In the genomic region with DNA sequence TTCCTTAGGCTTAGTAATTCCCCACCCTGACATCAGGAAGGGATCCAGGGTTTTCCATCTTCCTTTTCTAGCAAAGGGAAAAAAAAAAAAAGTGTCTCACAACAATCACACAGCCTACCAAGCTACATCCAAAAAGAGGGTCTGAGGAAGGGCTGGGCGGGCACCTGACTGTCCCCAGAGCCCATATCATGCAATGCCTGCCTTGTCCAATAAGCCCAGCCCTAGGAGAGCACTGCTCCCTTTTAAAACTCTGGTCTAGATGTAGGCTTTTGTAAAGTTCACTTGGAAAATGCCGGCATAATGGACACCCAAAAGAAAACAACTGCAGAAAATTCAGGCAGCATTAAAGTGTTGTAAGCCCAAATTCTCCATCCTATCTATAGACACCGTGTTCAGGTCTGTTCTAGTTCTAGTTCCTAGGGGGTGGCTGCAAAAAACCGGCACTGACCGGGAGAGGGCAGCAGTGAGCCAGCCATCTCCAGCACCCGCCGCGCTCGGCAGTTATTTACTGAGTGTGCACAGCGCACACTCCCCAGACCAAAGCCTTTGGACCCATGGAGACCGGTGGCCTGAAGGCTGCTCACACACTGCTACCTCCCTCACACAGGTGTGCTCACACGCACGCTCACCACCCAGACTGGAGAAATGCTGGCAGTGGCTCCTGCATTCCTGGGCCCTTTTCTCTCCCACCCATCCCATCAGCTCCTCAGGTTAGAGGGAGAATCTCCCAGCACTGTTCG, we compare ENCODE assay signal across 8 cellular contexts. TPM values are rescaled to one million over a fixed set of nuclear protein-coding genes. Genes with fewer than 3 reads are reported as not detected.
A peak's percentile ranks its signal among the peaks of the same experiment; 100 is the strongest.
DNase-seq lines count a peak whose midpoint lies in the region; ATAC-seq and TF ChIP-seq lines count a peak whose summit lies in the region.

No MANE protein-coding gene starts in this region.

- POLR2A ChIA-PET in naive thymus-derived CD4-positive, alpha-beta T cell (lab: Charles Lee) = no interaction called here

- H3K27ac ChIP-seq in C4-2B = no peak overlapping the region
- peak overlapping the region; percentile 59 for H3K27ac ChIP-seq in HUES48 (ENCODE audit: low read depth, low read length)
- no peak overlapping the region for H3K27ac ChIP-seq in naive thymus-derived CD4-positive, alpha-beta T cell (ENCODE audit: low read depth, low read length)

- no peak overlapping the region for H3K9ac ChIP-seq in HUES48 (ENCODE audit: low read depth, low read length)

- peak; percentile 80 for DNase-seq in OCI-M1 (lab: John Stamatoyannopoulos, UW)
- peak; percentile 78 for DNase-seq in activated T-cell treated with anti-CD3 and anti-CD28 coated beads for 1 hour (ENCODE audit: low read depth)
- peak; percentile 52 to 79 (median 75) for DNase-seq in naive thymus-derived CD4-positive, alpha-beta T cell
- peak; percentile 55 to 60 for DNase-seq in stimulated activated CD8-positive, alpha-beta memory T cell treated with anti-CD3 and anti-CD28 coated beads, Interleukin-7, amount 100 ng/mL, for 4 hours (ENCODE audit: low read depth in 2 of 2)

- peaks cover 9 to 35% (median 25%) of the 10 kb centered on the region in 7 donors for H3K4me1 Mint-ChIP-seq in naive thymus-derived CD4-positive, alpha-beta T cell

- no peaks in the 10 kb centered on the region for H3K36me3 Mint-ChIP-seq in naive thymus-derived CD4-positive, alpha-beta T cell

- H3K27ac Mint-ChIP-seq in naive thymus-derived CD4-positive, alpha-beta T cell = peak overlapping the region in 1 of 9 donors; percentile 46

- intact Hi-C loops in naive thymus-derived CD4-positive, alpha-beta T cell (cut with micrococcal nuclease) = loop anchor here in 1 of 2 donors (1.0 kb wide), 1 partner anchor 147 kb away; no protein-coding TSS in a partner anchor

- H3K9me3 ChIP-seq in HUES48 (ENCODE audit: control insufficient read depth, insufficient read depth, low read length) = no peaks in the 10 kb centered on the region
- H3K9me3 ChIP-seq in naive thymus-derived CD4-positive, alpha-beta T cell (ENCODE audit: control insufficient read depth in 2 of 3, low read length in 3 of 3) = no peaks in the 10 kb centered on the region

- H3K9me3 Mint-ChIP-seq in naive thymus-derived CD4-positive, alpha-beta T cell = peaks cover 0 to 3% (median 0%) of the 10 kb centered on the region in 11 donors

- peaks cover 8% of the 10 kb centered on the region; the same call in 1 of the 2 replicates for H3K4me1 ChIP-seq in HUES48 (ENCODE audit: control insufficient read depth, insufficient read depth, low read length)
- H3K4me1 ChIP-seq in naive thymus-derived CD4-positive, alpha-beta T cell (ENCODE audit: control insufficient read depth in 2 of 2, insufficient read depth in 2 of 2, low read length in 2 of 2) = peaks cover 4 to 8% of the 10 kb centered on the region in 2 donors

- CTCF ChIA-PET in naive thymus-derived CD4-positive, alpha-beta T cell (lab: Charles Lee) = interaction anchor here (0.7 to 1.4 kb wide), 6 partner anchors 8 to 611 kb away, joined by 3 to 7 read pairs (median 4); no protein-coding TSS in a partner anchor

- H3K27me3 Mint-ChIP-seq in naive thymus-derived CD4-positive, alpha-beta T cell = peaks cover 0 to 21% (median 7%) of the 10 kb centered on the region in 5 donors

- ATAC-seq in GM19351 (IDR thresholded peaks at IDR 0.05; ENCODE audit: unreplicated experiment) (peak; percentile 80), esophagus mucosa (peak; percentile 82)
- peak; percentile 91 for ATAC-seq in naive thymus-derived CD4-positive, alpha-beta T cell

- no peak overlapping the region for H3K4me3 ChIP-seq in HUES48 (ENCODE audit: low read depth, low read length)
- H3K4me3 ChIP-seq in naive thymus-derived CD4-positive, alpha-beta T cell (ENCODE audit: low read length) = no peak overlapping the region

- TF ChIP-seq CTCF in C4-2B (conservative IDR thresholded peaks at IDR 0.05) = peak; percentile 100

- no peaks in the 10 kb centered on the region for H3K27me3 ChIP-seq in HUES48 (ENCODE audit: control insufficient read depth, insufficient read depth, low read length)
- H3K27me3 ChIP-seq in naive thymus-derived CD4-positive, alpha-beta T cell (ENCODE audit: control insufficient read depth in 2 of 2, insufficient read depth in 2 of 2, low read length in 2 of 2) = peaks cover 0 to 2% of the 10 kb centered on the region in 2 donors

- H3K4me3 Mint-ChIP-seq in naive thymus-derived CD4-positive, alpha-beta T cell = peak overlapping the region; percentile 22 to 68 (median 46)

- peaks cover 97% of the 10 kb centered on the region for H3K36me3 ChIP-seq in HUES48 (ENCODE audit: control insufficient read depth, insufficient read depth, low read length)
- H3K36me3 ChIP-seq in naive thymus-derived CD4-positive, alpha-beta T cell (ENCODE audit: control insufficient read depth in 2 of 3, insufficient read depth in 3 of 3, low read length in 3 of 3) = no peaks in the 10 kb centered on the region

RNA-seq across cellular contexts. Expression of gene PODXL, which starts 48.7 kb away (rescaled TPM):
- total RNA-seq in esophagus mucosa = 8.3 TPM
- total RNA-seq in naive thymus-derived CD4-positive, alpha-beta T cell = 1 to 10 TPM in 1 of 5 experiments, under 1 TPM in 4; 0.05 to 1.4 (median 0.40) TPM
- under 1 TPM; 0.14 to 0.15 TPM for polyA plus RNA-seq in naive thymus-derived CD4-positive, alpha-beta T cell
